ENCODE assay signal across 28 cellular contexts in genomic region chrX:1325515-1326116, GRCh38. TPM values are rescaled to one million over a fixed set of nuclear protein-coding genes. Genes with fewer than 3 reads are reported as not detected.
DNase-seq lines count a peak whose midpoint lies in the region; ATAC-seq and TF ChIP-seq lines count a peak whose summit lies in the region.
"Had no signal": no experiment of that assay in that cellular context is flagged by ENCODE, and none has a peak within 500 bp of the region (broad histone marks: within the 10 kb centered on the region; RNA-seq: fewer than 3 reads in every experiment).

No MANE protein-coding gene starts in this region.

- peaks cover 4% of the 10 kb centered on the region for H3K4me1 Mint-ChIP-seq in neural crest cell

- ATAC-seq in HG03521 (IDR thresholded peaks at IDR 0.05; ENCODE audit: unreplicated experiment), result no peak
- ATAC-seq: effector memory CD8-positive, alpha-beta T cell; gastrocnemius medialis; lower lobe of right lung; WTC11 had no signal

- H3K4me3 ChIP-seq in NB4 (ENCODE audit: low read depth, low read length) (no peak overlapping the region), transverse colon (no peak overlapping the region)
- H3K4me3 ChIP-seq: esophagus muscularis mucosa, gastrocnemius medialis, HAP-1, lower lobe of right lung, thyroid gland had no signal

- no peak for TF ChIP-seq EP300 in transverse colon (IDR thresholded peaks at IDR 0.05; ENCODE audit: low read depth)

- H3K36me3 Mint-ChIP-seq in neural crest cell (ENCODE audit: low read depth), result no peaks in the 10 kb centered on the region
- H3K36me3 Mint-ChIP-seq: WTC11 had no signal

- DNase-seq in NK-92 (lab: John Stamatoyannopoulos, UW; ENCODE audit: unreplicated experiment) (peak; percentile 1), GF-D8 (lab: John Stamatoyannopoulos, UW) (peak; percentile 72), NB4 (ENCODE audit: low read depth) (peak; percentile 34), neural crest cell (ENCODE audit: low read depth, low spot score) (no peak), KG1 (lab: John Stamatoyannopoulos, UW) (no peak), transverse colon (no peak)
- DNase-seq in NK-92 treated with Interleukin-12 subunit alpha and Interleukin-12 subunit beta, amount 100 ng/mL, for 24 hours (lab: John Stamatoyannopoulos, UW), result no peak
- DNase-seq: Caco-2; effector memory CD8-positive, alpha-beta T cell; gastrocnemius medialis; lower lobe of right lung; NCI-H1105; NCI-H2081 treated with DMSO at 0.1 percent for 48 hours; NCI-H446; nucleus accumbens; small intestine; stimulated activated CD4-positive, alpha-beta T cell treated with anti-CD3 and anti-CD28 coated beads, Interleukin-2, amount 100 ng/mL, for 24 hours; stimulated activated naive CD4-positive, alpha-beta T cell treated with Interleukin-2 at 50 U/mL for 16 hours; T-helper 9 cell; thyroid gland had no signal

- intact Hi-C loops in transverse colon (cut with DNase I; ENCODE audit: low total_unique reads), result no loop called here

- WGBS in transverse colon (ENCODE audit: low coverage in 1 of 2), 2 donors, result 53 to 100% methylated on average over 1 to 19 of the region's 20 CpGs

- no peaks in the 10 kb centered on the region for H3K9me3 ChIP-seq in transverse colon
- H3K9me3 ChIP-seq: Caco-2, esophagus muscularis mucosa, gastrocnemius medialis, HAP-1, lower lobe of right lung, thyroid gland had no signal

- no peak overlapping the region for H3K27ac ChIP-seq in transverse colon
- H3K27ac ChIP-seq: esophagus muscularis mucosa, gastrocnemius medialis, lower lobe of right lung, RWPE1, thyroid gland had no signal

- no peak for TF ChIP-seq POLR2A in NB4 (IDR thresholded peaks at IDR 0.05; ENCODE audit: extremely low read depth, insufficient read length)
- no peak for TF ChIP-seq POLR2A in transverse colon (IDR thresholded peaks at IDR 0.05)

- TF ChIP-seq CTCF in NB4 (IDR thresholded peaks at IDR 0.05; ENCODE audit: low read depth, low read length) (no peak), neural crest cell (conservative IDR thresholded peaks at IDR 0.05) (no peak), transverse colon (IDR thresholded peaks at IDR 0.05) (no peak)

- no peak overlapping the region for H3K4me3 Mint-ChIP-seq in neural crest cell
- H3K4me3 Mint-ChIP-seq: B cell; effector memory CD8-positive, alpha-beta T cell; WTC11 had no signal

- peaks cover 2% of the 10 kb centered on the region for H3K9me3 Mint-ChIP-seq in neural crest cell
- H3K9me3 Mint-ChIP-seq: effector memory CD8-positive, alpha-beta T cell; WTC11 had no signal

- in situ Hi-C loops in transverse colon (cut with MboI; ENCODE audit: low pct_ligation_motif_present in 1 of 4, low pct_unique_long_range_greater_than_20kb in 1 of 4, low sequenced_read_pairs in 3 of 4), result no loop called here

- H3K27me3 ChIP-seq in transverse colon, result no peaks in the 10 kb centered on the region
- H3K27me3 ChIP-seq: gastrocnemius medialis, thyroid gland had no signal

- peak overlapping the region; percentile 81 for H3K27ac Mint-ChIP-seq in neural crest cell (ENCODE audit: unreplicated experiment)
- H3K27ac Mint-ChIP-seq: B cell; effector memory CD8-positive, alpha-beta T cell; WTC11 had no signal

- H3K36me3 ChIP-seq in transverse colon, result no peaks in the 10 kb centered on the region
- H3K36me3 ChIP-seq: esophagus muscularis mucosa, gastrocnemius medialis, HAP-1, lower lobe of right lung, thyroid gland had no signal

- peaks cover 6% of the 10 kb centered on the region for H3K27me3 Mint-ChIP-seq in neural crest cell (ENCODE audit: low read depth)

- no peaks in the 10 kb centered on the region for H3K4me1 ChIP-seq in transverse colon
- H3K4me1 ChIP-seq: Caco-2, esophagus muscularis mucosa, gastrocnemius medialis, HAP-1, lower lobe of right lung, thyroid gland had no signal

RNA-seq across cellular contexts. Expression of gene IL3RA, which starts 11.0 kb away (rescaled TPM):
- total RNA-seq in neural crest cell, result not detected in 2 replicates
- total RNA-seq in transverse colon, result 10 to 100 TPM in 1 of 4 donors, 1 to 10 TPM in 3; 3.0 to 11.1 (median 5.8) TPM
- total RNA-seq: Caco-2, Daoy, HT-29 had no signal

RNA-seq across cellular contexts. Expression of gene CSF2RA, which starts 57.0 kb away (rescaled TPM):
- 1.3 and 1.4 TPM in 2 replicates for total RNA-seq in neural crest cell
- 1 to 10 TPM in 3 of 4 donors, under 1 TPM in 1; 0.80 to 7.1 (median 4.1) TPM for total RNA-seq in transverse colon
- total RNA-seq: HT-29 had no signal

Comparison
In these comparisons a context has a peak if more than half of its experiments do, and no peak if none do; other contexts are left out.
1. DNase-seq: peak in NK-92 (single experiment), GF-D8 (single experiment) and NB4 (single experiment); none in NK-92 treated with Interleukin-12 subunit alpha and Interleukin-12 subunit beta, amount 100 ng/mL, for 24 hours (single experiment), neural crest cell (single experiment), KG1 (single experiment) and transverse colon (single experiment).